11 cellular contexts compared by ENCODE assay signal in the genomic region with DNA sequence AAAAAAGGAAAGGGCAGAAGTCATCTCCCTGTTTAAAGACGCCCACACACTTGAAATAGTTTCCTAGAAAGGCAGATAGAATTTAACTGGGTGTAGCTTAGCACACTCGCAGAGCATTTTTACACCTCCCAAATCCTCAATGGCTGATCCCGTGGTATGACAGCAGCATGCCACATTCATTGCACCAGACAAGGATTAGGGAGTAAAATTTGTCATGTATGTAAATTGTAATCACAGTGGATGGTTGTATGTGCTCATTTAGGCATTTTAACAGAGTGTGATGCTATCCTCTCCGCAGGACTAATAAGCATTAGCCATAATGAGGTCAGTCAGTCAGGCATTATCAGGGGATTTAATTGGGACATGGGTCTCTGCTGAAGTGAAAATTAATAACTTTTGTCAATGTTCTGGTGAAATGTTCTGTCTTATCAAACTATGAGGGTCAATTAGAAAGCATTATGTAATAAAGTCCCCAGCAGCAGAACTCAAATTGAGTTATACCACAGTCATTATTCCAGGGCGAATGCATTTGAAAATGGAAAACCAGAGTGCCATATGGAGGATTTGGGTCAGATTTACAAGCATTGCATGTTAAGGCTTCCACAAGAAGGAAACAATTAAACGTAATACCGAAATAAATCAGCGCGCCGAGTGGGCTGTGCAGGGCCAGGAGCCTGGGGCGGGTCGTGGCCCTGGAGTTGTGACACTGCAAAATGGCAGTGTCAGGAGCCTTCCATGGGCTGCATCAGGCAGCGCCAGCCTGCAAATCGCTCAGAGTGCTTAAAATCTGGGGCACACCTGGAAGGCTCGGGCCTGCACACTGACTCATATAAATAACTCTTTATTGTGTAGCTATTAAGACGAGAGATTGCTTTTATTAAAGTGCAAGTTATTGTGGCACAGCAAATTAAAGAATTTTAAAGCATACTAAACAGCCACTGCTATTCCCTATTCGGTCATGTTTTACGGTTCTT.
A peak's percentile ranks its signal among the peaks of the same experiment; 100 is the strongest.
DNase-seq lines count a peak whose midpoint lies in the region; ATAC-seq and TF ChIP-seq lines count a peak whose summit lies in the region.
"Had no signal": no experiment of that assay in that cellular context is flagged by ENCODE, and none has a peak within 500 bp of the region (broad histone marks: within the 10 kb centered on the region; RNA-seq: fewer than 3 reads in every experiment).

No MANE protein-coding gene starts in this region.

- H3K27me3 ChIP-seq in MG63 (no peaks in the 10 kb centered on the region), fibroblast of lung (ENCODE audit: control insufficient read depth, insufficient read depth, low read length) (no peaks in the 10 kb centered on the region)

- H4K20me1 ChIP-seq in fibroblast of lung (ENCODE audit: control insufficient read depth, extremely low read depth, insufficient read depth, low read length) = no peaks in the 10 kb centered on the region

- peaks cover 5% of the 10 kb centered on the region for H3K4me1 ChIP-seq in fibroblast of lung (ENCODE audit: control insufficient read depth, extremely low read depth, insufficient read depth, low read length)

- H3K4me3 Mint-ChIP-seq in progenitor cell of endocrine pancreas (ENCODE audit: low read depth) = no peak overlapping the region
- H3K4me3 Mint-ChIP-seq: IgD-negative memory B cell had no signal

- H3K9me3 ChIP-seq in MG63 = peaks cover 7% of the 10 kb centered on the region
- H3K9me3 ChIP-seq in fibroblast of lung (ENCODE audit: control insufficient read depth, insufficient read depth, low read depth, low read length) = no peaks in the 10 kb centered on the region

- H3K27ac ChIP-seq in fibroblast of lung (ENCODE audit: insufficient read depth, low read length) = no peak overlapping the region

- DNase-seq in AG08395 (ENCODE audit: low spot score) (peak; percentile 19), MG63 (peak; percentile 68), fibroblast of lung (ENCODE audit: low read depth in 2 of 2) (peak in 1 of 2 donors; percentile 40), progenitor cell of endocrine pancreas (ENCODE audit: low spot score, unreplicated experiment) (no peak), HK-2 (ENCODE audit: unreplicated experiment) (no peak), GM13976 (ENCODE audit: low spot score) (no peak), NCI-H526 (lab: John Stamatoyannopoulos, UW) (no peak)
- DNase-seq: aorta had no signal

- H3K36me3 ChIP-seq in MG63 = no peaks in the 10 kb centered on the region
- H3K36me3 ChIP-seq in fibroblast of lung (ENCODE audit: control insufficient read depth, insufficient read depth, low read length) = no peaks in the 10 kb centered on the region

- TF ChIP-seq CTCF in fibroblast of lung (conservative IDR thresholded peaks at IDR 0.05 in 1 of 2, IDR thresholded peaks at IDR 0.05 in 1 of 2; ENCODE audit: low read depth in 1 of 2, low read length in 2 of 2) (no peak), progenitor cell of endocrine pancreas (IDR thresholded peaks at IDR 0.05; ENCODE audit: unreplicated experiment) (no peak), GM13976 (IDR thresholded peaks at IDR 0.05; ENCODE audit: borderline replicate concordance, control extremely low read depth, extremely low read depth, insufficient read depth, missing control alignments) (no peak)

- ATAC-seq in GM18868 (IDR thresholded peaks at IDR 0.05; ENCODE audit: unreplicated experiment) = no peak
- ATAC-seq: natural killer cell treated with Interleukin-12 subunit alpha and Interleukin-12 subunit beta and Interleukin-15 and Interleukin-18, amount 100 ng/mL, for 72 hours had no signal

- H3K9ac ChIP-seq in fibroblast of lung (ENCODE audit: insufficient read depth, low read length) = no peak overlapping the region

- peak overlapping the region; percentile 60 for H3K4me2 ChIP-seq in fibroblast of lung (ENCODE audit: extremely low read depth, insufficient read depth, low read length)

- H3K79me2 ChIP-seq in fibroblast of lung (ENCODE audit: control insufficient read depth, insufficient read depth, low read length) = no peaks in the 10 kb centered on the region

- in situ Hi-C loops in GM13976 (cut with MboI; ENCODE audit: low sequenced_read_pairs, unreplicated experiment) = no loop called here

- H3K27me3 Mint-ChIP-seq in progenitor cell of endocrine pancreas = peaks cover 25% of the 10 kb centered on the region
- H3K27me3 Mint-ChIP-seq: IgD-negative memory B cell had no signal

- peak overlapping the region; percentile 33 for H3K4me3 ChIP-seq in MG63
- peak overlapping the region in 2 of 4 experiments; percentile 43 to 55 for H3K4me3 ChIP-seq in fibroblast of lung (replicated peaks in 1 of 4; ENCODE audit: control extremely low read depth in 1 of 4, insufficient read depth in 1 of 4, low read depth in 3 of 4, low read length in 4 of 4)

- peak overlapping the region; percentile 37 for H3K27ac Mint-ChIP-seq in progenitor cell of endocrine pancreas
- H3K27ac Mint-ChIP-seq: IgD-negative memory B cell; natural killer cell treated with Interleukin-12 subunit alpha and Interleukin-12 subunit beta and Interleukin-15 and Interleukin-18, amount 100 ng/mL, for 72 hours had no signal

- no peaks in the 10 kb centered on the region for H3K36me3 Mint-ChIP-seq in progenitor cell of endocrine pancreas (ENCODE audit: insufficient read depth)
- H3K36me3 Mint-ChIP-seq: IgD-negative memory B cell; natural killer cell treated with Interleukin-12 subunit alpha and Interleukin-12 subunit beta and Interleukin-15 and Interleukin-18, amount 100 ng/mL, for 72 hours had no signal

- peak overlapping the region; percentile 33 for H2AFZ ChIP-seq in fibroblast of lung (ENCODE audit: low read length)

- peaks cover 18% of the 10 kb centered on the region for H3K4me1 Mint-ChIP-seq in progenitor cell of endocrine pancreas (ENCODE audit: low read depth)
- H3K4me1 Mint-ChIP-seq: IgD-negative memory B cell had no signal

- no peaks in the 10 kb centered on the region for H3K9me3 Mint-ChIP-seq in progenitor cell of endocrine pancreas (ENCODE audit: low read depth)
- H3K9me3 Mint-ChIP-seq: natural killer cell treated with Interleukin-12 subunit alpha and Interleukin-12 subunit beta and Interleukin-15 and Interleukin-18, amount 100 ng/mL, for 72 hours had no signal

Comparison
In these comparisons a context has a peak if more than half of its experiments do, and no peak if none do; other contexts are left out.
1. DNase-seq: peak in AG08395 (single experiment) and MG63 (single experiment); none in progenitor cell of endocrine pancreas (single experiment), HK-2 (single experiment), GM13976 (single experiment) and NCI-H526 (0 of 2).